8 cellular contexts compared by ENCODE assay signal in the genomic region with DNA sequence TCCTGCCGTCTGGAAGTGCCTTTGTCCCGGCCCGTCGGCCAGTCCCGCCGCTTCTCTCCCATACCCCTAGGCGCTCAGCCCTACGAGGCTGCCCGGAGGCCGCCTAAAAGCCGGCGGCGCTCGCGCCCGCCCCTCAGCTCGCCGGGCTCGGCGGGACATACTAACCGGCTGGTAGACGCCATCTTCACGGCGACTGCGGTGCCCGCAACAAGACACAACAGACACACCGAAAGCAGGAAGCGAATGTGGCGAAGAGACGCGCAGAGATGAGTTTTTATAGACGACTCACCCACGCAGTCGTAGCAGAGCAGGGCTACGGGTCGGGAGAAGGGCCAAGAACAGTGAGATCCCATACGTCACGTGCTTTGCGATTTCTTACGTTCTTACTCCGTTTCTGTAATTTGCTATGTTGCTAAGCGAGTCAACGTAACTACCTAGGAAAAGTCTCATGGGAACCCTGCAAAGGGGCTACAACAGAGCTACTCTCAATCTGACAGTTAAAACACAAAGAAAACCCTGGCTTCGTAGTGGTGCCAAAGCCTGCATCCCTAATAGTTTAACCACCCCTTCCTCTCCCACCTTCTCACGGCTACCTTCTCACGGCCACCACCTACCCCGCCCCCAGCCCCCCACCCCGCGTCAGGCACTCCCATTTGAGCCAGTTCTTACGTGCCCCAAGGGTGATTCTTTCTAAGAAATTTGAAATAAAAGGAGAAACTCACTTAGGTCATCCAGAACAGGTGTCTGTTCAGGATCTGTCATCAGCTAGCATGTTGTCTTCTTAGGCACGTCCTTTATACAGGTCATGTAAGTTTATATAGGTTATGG. TPM values are rescaled to one million over a fixed set of nuclear protein-coding genes. Genes with fewer than 3 reads are reported as not detected.
DNase-seq lines count a peak whose midpoint lies in the region; ATAC-seq lines count a peak whose summit lies in the region.

A gene with protein sequence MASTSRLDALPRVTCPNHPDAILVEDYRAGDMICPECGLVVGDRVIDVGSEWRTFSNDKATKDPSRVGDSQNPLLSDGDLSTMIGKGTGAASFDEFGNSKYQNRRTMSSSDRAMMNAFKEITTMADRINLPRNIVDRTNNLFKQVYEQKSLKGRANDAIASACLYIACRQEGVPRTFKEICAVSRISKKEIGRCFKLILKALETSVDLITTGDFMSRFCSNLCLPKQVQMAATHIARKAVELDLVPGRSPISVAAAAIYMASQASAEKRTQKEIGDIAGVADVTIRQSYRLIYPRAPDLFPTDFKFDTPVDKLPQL (minus strand): TSS at position 250 of the 828 bp plus-strand sequence. CDS start 68 bp downstream, at position 182.

- peaks cover 41% of the 10 kb centered on the region for H4K20me1 ChIP-seq in BLaER1

- peaks cover 26% of the 10 kb centered on the region for H3K4me1 Mint-ChIP-seq in dendritic cell treated with granulocyte-macrophage colony-stimulating factor and Interleukin-4, amounts not matched to agents 40 ng/mL and 50 ng/mL, for 4 days (ENCODE audit: low read depth)

- no peaks in the 10 kb centered on the region for H3K27me3 ChIP-seq in BLaER1

- peak; percentile 84 for ATAC-seq in GM19328 (IDR thresholded peaks at IDR 0.05; ENCODE audit: unreplicated experiment)
- peak; percentile 84 for ATAC-seq in HG03520 (IDR thresholded peaks at IDR 0.05; ENCODE audit: unreplicated experiment)
- peak; percentile 89 for ATAC-seq in left lobe of liver

- peaks cover 26% of the 10 kb centered on the region for H3K4me1 ChIP-seq in BLaER1

- H3K9me3 ChIP-seq in BLaER1, result no peaks in the 10 kb centered on the region

- H3K4me3 ChIP-seq in BLaER1, result peak within 1 kb of the TSS; percentile 96

- H3K27me3 Mint-ChIP-seq in dendritic cell treated with granulocyte-macrophage colony-stimulating factor and Interleukin-4, amounts not matched to agents 40 ng/mL and 50 ng/mL, for 4 days, result no peaks in the 10 kb centered on the region

- H3K4me3 Mint-ChIP-seq in dendritic cell treated with granulocyte-macrophage colony-stimulating factor and Interleukin-4, amounts not matched to agents 40 ng/mL and 50 ng/mL, for 4 days, result peak within 1 kb of the TSS; percentile 83

- H3K27ac Mint-ChIP-seq in dendritic cell treated with granulocyte-macrophage colony-stimulating factor and Interleukin-4, amounts not matched to agents 40 ng/mL and 50 ng/mL, for 4 days, result peak within 1 kb of the TSS; percentile 86

- peaks cover 33% of the 10 kb centered on the region for H3K36me3 Mint-ChIP-seq in dendritic cell treated with granulocyte-macrophage colony-stimulating factor and Interleukin-4, amounts not matched to agents 40 ng/mL and 50 ng/mL, for 4 days (ENCODE audit: low read depth)

- H3K36me3 ChIP-seq in BLaER1, result peaks cover 22% of the 10 kb centered on the region

- intact Hi-C loops in dendritic cell treated with granulocyte-macrophage colony-stimulating factor and Interleukin-4, amounts not matched to agents 40 ng/mL and 50 ng/mL, for 4 days (cut with micrococcal nuclease), result no loop called here

- peak within 1 kb of the TSS; percentile 84 for H3K27ac ChIP-seq in BLaER1

- H3K9me3 Mint-ChIP-seq in dendritic cell treated with granulocyte-macrophage colony-stimulating factor and Interleukin-4, amounts not matched to agents 40 ng/mL and 50 ng/mL, for 4 days, result no peaks in the 10 kb centered on the region

- peak within 1 kb of the TSS; percentile 86 for H3K4me2 ChIP-seq in BLaER1

- H3K9ac ChIP-seq in BLaER1, result peak within 1 kb of the TSS; percentile 93

- DNase-seq in NCI-H748 (lab: John Stamatoyannopoulos, UW; ENCODE audit: unreplicated experiment) (peak; percentile 91), left lobe of liver (ENCODE audit: low spot score) (peak; percentile 95)
- peak; percentile 92 for DNase-seq in activated CD4-positive, alpha-beta T cell treated with anti-CD3 and anti-CD28 coated beads, Interleukin-2, amount 50 U/mL, for 1 hour
- DNase-seq in stimulated activated CD4-positive, alpha-beta T cell treated with anti-CD3 and anti-CD28 coated beads, Interleukin-2, amount 100 ng/mL, for 4 hours (ENCODE audit: low read depth), result peak; percentile 91

RNA-seq across cellular contexts. Expression of the gene that starts here (rescaled TPM):
- 9.7 TPM for total RNA-seq in left lobe of liver

Comparison
In these comparisons a context has a peak if more than half of its experiments do, and no peak if none do; other contexts are left out.
1. Peak in every context shown above with its lines: DNase-seq, ATAC-seq, H3K4me3 ChIP-seq and H3K27ac ChIP-seq.